Comparison of ENCODE assay signal across 19 cellular contexts in the genomic region with DNA sequence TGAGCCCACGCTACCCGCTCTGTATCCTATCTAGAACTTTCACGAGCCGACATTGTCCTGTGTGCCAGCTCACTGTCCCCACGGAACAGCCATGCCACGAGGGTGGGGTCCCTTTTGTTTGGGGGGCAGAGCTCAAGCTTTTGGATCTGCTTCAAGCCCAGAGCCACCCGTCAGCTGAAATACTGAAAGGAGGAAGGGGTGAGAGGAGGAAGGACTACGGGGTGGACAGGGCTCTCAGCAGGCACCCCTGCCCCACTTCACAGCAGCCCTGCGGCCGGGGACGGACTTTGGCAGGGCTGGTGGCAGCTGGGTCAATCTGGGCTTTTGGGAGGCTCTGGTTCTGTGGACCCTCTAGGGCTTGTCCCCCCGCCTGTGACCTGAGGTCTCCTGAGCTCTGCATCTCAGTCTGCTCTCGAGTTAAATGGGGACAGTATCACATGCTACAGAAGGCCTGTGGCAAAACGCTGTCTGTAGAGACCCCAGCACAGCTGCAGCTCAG. TPM values are rescaled to one million over a fixed set of nuclear protein-coding genes. Genes with fewer than 3 reads are reported as not detected.
"Had no signal": no experiment of that assay in that cellular context is flagged by ENCODE, and none has a peak within 500 bp of the region (broad histone marks: within the 10 kb centered on the region; RNA-seq: fewer than 3 reads in every experiment).

No MANE protein-coding gene starts in this region.

- H3K4me3 ChIP-seq: gastroesophageal sphincter, heart right ventricle, left ventricle myocardium inferior, thyroid gland had no signal

- H3K27ac ChIP-seq: gastroesophageal sphincter, heart right ventricle, left ventricle myocardium inferior, parathyroid adenoma, thyroid gland had no signal

- ATAC-seq: activated CD8-positive, alpha-beta T cell treated with anti-CD3 and anti-CD28 coated beads, Interleukin-2, amount 10 ng/mL, durations not matched to agents 7 days and 5 days; effector memory CD8-positive, alpha-beta T cell; gastroesophageal sphincter had no signal

- H3K27me3 ChIP-seq: thyroid gland had no signal

- H3K27me3 Mint-ChIP-seq: activated CD4-positive, alpha-beta T cell treated with anti-CD3 and anti-CD28 coated beads, Interleukin-2, amount 10 ng/mL, durations not matched to agents 24 days and 14 days had no signal

- H3K9ac ChIP-seq: parathyroid adenoma had no signal

- H3K4me1 ChIP-seq: gastroesophageal sphincter, heart right ventricle, left ventricle myocardium inferior, parathyroid adenoma, thyroid gland had no signal

- H3K27ac Mint-ChIP-seq: activated CD4-positive, alpha-beta T cell treated with anti-CD3 and anti-CD28 coated beads, Interleukin-2, amount 10 ng/mL, durations not matched to agents 24 days and 14 days; activated CD8-positive, alpha-beta T cell treated with anti-CD3 and anti-CD28 coated beads, Interleukin-2, amount 10 ng/mL, durations not matched to agents 7 days and 5 days; activated naive CD4-positive, alpha-beta T cell treated with anti-CD3 and anti-CD28 coated beads, Interleukin-2, amount 10 ng/mL, durations not matched to agents 7 days and 5 days; effector memory CD8-positive, alpha-beta T cell; memory B cell; stimulated activated memory B cell treated with anti-CD40 and anti-IgM and Interleukin-4, amounts not matched to agents 10 μg/mL and 1 μg/mL and 100 μg/mL, for 72 hours had no signal

- H3K79me2 ChIP-seq: parathyroid adenoma had no signal

- H2AFZ ChIP-seq: parathyroid adenoma had no signal

- H3K9me3 ChIP-seq: gastroesophageal sphincter, heart right ventricle, left ventricle myocardium inferior, thyroid gland had no signal

- DNase-seq: activated CD4-positive, alpha-beta T cell treated with anti-CD3 and anti-CD28 coated beads, Interleukin-2, amount 10 ng/mL, durations not matched to agents 24 days and 14 days; activated CD4-positive, CD25-positive, alpha-beta regulatory T cell; activated CD8-positive, alpha-beta T cell treated with anti-CD3 and anti-CD28 coated beads, Interleukin-2, amount 10 ng/mL, durations not matched to agents 7 days and 5 days; activated naive CD4-positive, alpha-beta T cell treated with anti-CD3 and anti-CD28 coated beads, Interleukin-2, amount 10 ng/mL, durations not matched to agents 7 days and 5 days; dermis blood vessel endothelial cell; effector memory CD8-positive, alpha-beta T cell; heart right ventricle; left ventricle myocardium inferior; thyroid gland had no signal

- H3K4me3 Mint-ChIP-seq: activated CD4-positive, alpha-beta T cell treated with anti-CD3 and anti-CD28 coated beads, Interleukin-2, amount 10 ng/mL, durations not matched to agents 24 days and 14 days; activated CD8-positive, alpha-beta T cell treated with anti-CD3 and anti-CD28 coated beads, Interleukin-2, amount 10 ng/mL, durations not matched to agents 7 days and 5 days; activated naive CD4-positive, alpha-beta T cell treated with anti-CD3 and anti-CD28 coated beads, Interleukin-2, amount 10 ng/mL, durations not matched to agents 7 days and 5 days; effector memory CD8-positive, alpha-beta T cell; memory B cell; stimulated activated memory B cell treated with anti-CD40 and anti-IgM and Interleukin-4, amounts not matched to agents 10 μg/mL and 1 μg/mL and 100 μg/mL, for 72 hours had no signal

- H3K4me1 Mint-ChIP-seq: activated CD4-positive, alpha-beta T cell treated with anti-CD3 and anti-CD28 coated beads, Interleukin-2, amount 10 ng/mL, durations not matched to agents 24 days and 14 days; activated naive CD4-positive, alpha-beta T cell treated with anti-CD3 and anti-CD28 coated beads, Interleukin-2, amount 10 ng/mL, durations not matched to agents 7 days and 5 days; stimulated activated memory B cell treated with anti-CD40 and anti-IgM and Interleukin-4, amounts not matched to agents 10 μg/mL and 1 μg/mL and 100 μg/mL, for 72 hours had no signal

- H3K36me3 ChIP-seq: gastroesophageal sphincter, heart right ventricle, left ventricle myocardium inferior, thyroid gland had no signal

- H3K36me3 Mint-ChIP-seq: activated naive CD4-positive, alpha-beta T cell treated with anti-CD3 and anti-CD28 coated beads, Interleukin-2, amount 10 ng/mL, durations not matched to agents 7 days and 5 days had no signal

RNA-seq across cellular contexts. Expression of a gene that starts 30.0 kb away (rescaled TPM):
- total RNA-seq: activated CD4-positive, alpha-beta T cell treated with anti-CD3 and anti-CD28 coated beads, Interleukin-2, amount 10 ng/mL, durations not matched to agents 24 days and 14 days; activated CD8-positive, alpha-beta T cell treated with anti-CD3 and anti-CD28 coated beads, Interleukin-2, amount 10 ng/mL, durations not matched to agents 7 days and 5 days; chondrocyte; dermis blood vessel endothelial cell; epithelial cell of proximal tubule; heart right ventricle; left ventricle myocardium inferior; renal cortical epithelial cell; SK-MEL-5; thyroid gland had no signal
- polyA plus RNA-seq: heart right ventricle, keratinocyte, neural cell had no signal

RNA-seq across cellular contexts. Expression of a gene that starts 53.0 kb away (rescaled TPM):
- total RNA-seq: activated CD4-positive, alpha-beta T cell treated with anti-CD3 and anti-CD28 coated beads, Interleukin-2, amount 10 ng/mL, durations not matched to agents 24 days and 14 days; activated CD8-positive, alpha-beta T cell treated with anti-CD3 and anti-CD28 coated beads, Interleukin-2, amount 10 ng/mL, durations not matched to agents 7 days and 5 days; chondrocyte; dermis blood vessel endothelial cell; epithelial cell of proximal tubule; renal cortical epithelial cell; SK-MEL-5; thyroid gland had no signal
- polyA plus RNA-seq: heart right ventricle, keratinocyte, neural cell had no signal
